In the genomic region with DNA sequence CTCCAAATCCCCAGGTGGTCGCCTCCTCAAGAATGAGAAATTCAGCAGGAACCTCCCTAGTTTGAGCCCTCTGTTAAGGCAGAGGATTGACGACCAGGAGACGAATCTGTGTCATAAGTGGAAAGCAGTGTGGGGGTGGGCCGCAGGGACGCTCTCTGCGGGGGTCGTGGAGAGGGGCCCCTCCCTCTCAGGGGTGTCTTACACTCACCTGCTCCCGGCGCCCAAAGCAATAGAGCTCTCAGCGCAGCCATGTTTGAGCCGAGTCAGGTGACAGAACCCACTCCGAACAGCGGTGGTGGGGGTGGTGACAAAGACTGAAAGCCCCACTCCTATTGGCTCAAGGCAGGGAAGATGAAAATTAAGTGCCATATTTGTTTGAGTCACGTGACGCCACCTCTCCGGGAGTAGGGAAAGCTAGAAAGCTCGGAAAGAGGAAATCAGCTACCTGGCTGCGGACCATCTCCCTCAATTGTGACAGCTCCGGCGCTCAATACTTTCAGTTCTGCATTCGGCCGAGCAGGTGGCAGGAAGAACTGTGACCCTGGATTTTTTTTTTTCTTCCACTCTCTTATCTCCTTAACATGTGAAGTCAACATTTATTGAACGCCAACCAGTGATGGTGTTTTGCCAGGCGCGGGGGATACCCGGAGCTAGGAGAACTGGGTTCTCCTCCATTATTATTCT, we compare ENCODE assay signal across 1 cellular context.
TF ChIP-seq lines count a peak whose summit lies in the region.

A gene (minus strand): TSS at position 265 of the 684 bp plus-strand sequence. CDS start 627 bp downstream, outside the sequence.

TF ChIP-seq in HepG2, 621 proteins besides CTCF, POLR2A, EP300 and RAD21 (continued from another document and continues in another):
- TF ChIP-seq, protein P1, sequence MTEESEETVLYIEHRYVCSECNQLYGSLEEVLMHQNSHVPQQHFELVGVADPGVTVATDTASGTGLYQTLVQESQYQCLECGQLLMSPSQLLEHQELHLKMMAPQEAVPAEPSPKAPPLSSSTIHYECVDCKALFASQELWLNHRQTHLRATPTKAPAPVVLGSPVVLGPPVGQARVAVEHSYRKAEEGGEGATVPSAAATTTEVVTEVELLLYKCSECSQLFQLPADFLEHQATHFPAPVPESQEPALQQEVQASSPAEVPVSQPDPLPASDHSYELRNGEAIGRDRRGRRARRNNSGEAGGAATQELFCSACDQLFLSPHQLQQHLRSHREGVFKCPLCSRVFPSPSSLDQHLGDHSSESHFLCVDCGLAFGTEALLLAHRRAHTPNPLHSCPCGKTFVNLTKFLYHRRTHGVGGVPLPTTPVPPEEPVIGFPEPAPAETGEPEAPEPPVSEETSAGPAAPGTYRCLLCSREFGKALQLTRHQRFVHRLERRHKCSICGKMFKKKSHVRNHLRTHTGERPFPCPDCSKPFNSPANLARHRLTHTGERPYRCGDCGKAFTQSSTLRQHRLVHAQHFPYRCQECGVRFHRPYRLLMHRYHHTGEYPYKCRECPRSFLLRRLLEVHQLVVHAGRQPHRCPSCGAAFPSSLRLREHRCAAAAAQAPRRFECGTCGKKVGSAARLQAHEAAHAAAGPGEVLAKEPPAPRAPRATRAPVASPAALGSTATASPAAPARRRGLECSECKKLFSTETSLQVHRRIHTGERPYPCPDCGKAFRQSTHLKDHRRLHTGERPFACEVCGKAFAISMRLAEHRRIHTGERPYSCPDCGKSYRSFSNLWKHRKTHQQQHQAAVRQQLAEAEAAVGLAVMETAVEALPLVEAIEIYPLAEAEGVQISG (CRISPR knock-in tag; IDR thresholded peaks at IDR 0.05): peak; percentile 64; the same call in 1 of the 2 replicates
- TF ChIP-seq SAP130 (CRISPR knock-in tag; IDR thresholded peaks at IDR 0.05; ENCODE audit: low read depth) (peak; percentile 97), CAMTA2 (CRISPR knock-in tag; IDR thresholded peaks at IDR 0.05; ENCODE audit: borderline replicate concordance) (no peak), ARID2 (CRISPR knock-in tag; IDR thresholded peaks at IDR 0.05; ENCODE audit: borderline replicate concordance) (no peak), PHF5A (CRISPR knock-in tag; IDR thresholded peaks at IDR 0.05; ENCODE audit: low read depth, unreplicated experiment) (no peak), CENPT (CRISPR knock-in tag; IDR thresholded peaks at IDR 0.05; ENCODE audit: low read depth) (no peak), ZMYM4 (CRISPR knock-in tag; IDR thresholded peaks at IDR 0.05) (peak; percentile 90; the same call in 1 of the 2 replicates), NCOR1 (IDR thresholded peaks at IDR 0.05; ENCODE audit: borderline replicate concordance, low read length) (no peak; the same call in 1 of the 2 replicates), KLF9 (CRISPR knock-in tag; IDR thresholded peaks at IDR 0.05; ENCODE audit: low read depth) (no peak), FOSL1 (CRISPR knock-in tag; IDR thresholded peaks at IDR 0.05; ENCODE audit: borderline replicate concordance) (no peak), REPIN1 (CRISPR knock-in tag; IDR thresholded peaks at IDR 0.05; ENCODE audit: borderline replicate concordance, low read depth) (no peak; the same call in 1 of the 2 replicates), ZKSCAN8 (CRISPR knock-in tag; IDR thresholded peaks at IDR 0.05; ENCODE audit: borderline replicate concordance) (0 out of 2 replicates have a peak, but pooled peaks have one; percentile 11), ZNF335 (CRISPR knock-in tag; IDR thresholded peaks at IDR 0.05) (0 out of 2 replicates have a peak, but pooled peaks have one; percentile 48), ZNF883 (CRISPR knock-in tag; IDR thresholded peaks at IDR 0.05; ENCODE audit: not compliant biosample characterization) (no peak), MATR3 (CRISPR knock-in tag; IDR thresholded peaks at IDR 0.05) (no peak), JUNB (CRISPR knock-in tag; IDR thresholded peaks at IDR 0.05; ENCODE audit: borderline replicate concordance) (no peak), NFKBIZ (CRISPR knock-in tag; IDR thresholded peaks at IDR 0.05) (no peak), ZNF563 (CRISPR knock-in tag; IDR thresholded peaks at IDR 0.05) (no peak), EZH2 (conservative IDR thresholded peaks at IDR 0.05; ENCODE audit: low read depth, low read length) (no peak), LCORL (IDR thresholded peaks at IDR 0.05) (0 out of 2 replicates have a peak, but pooled peaks have one; percentile 25), LCORL (CRISPR knock-in tag; IDR thresholded peaks at IDR 0.05) (no peak), ZNF557 (CRISPR knock-in tag; IDR thresholded peaks at IDR 0.05) (no peak), PPARG (CRISPR knock-in tag; conservative IDR thresholded peaks at IDR 0.05) (no peak), ZNF558 (CRISPR knock-in tag; IDR thresholded peaks at IDR 0.05; ENCODE audit: borderline replicate concordance) (no peak), RAD51 (IDR thresholded peaks at IDR 0.05; ENCODE audit: borderline replicate concordance) (peak; percentile 98), GFI1 (CRISPR knock-in tag; IDR thresholded peaks at IDR 0.05; ENCODE audit: borderline replicate concordance) (no peak), HNRNPL (IDR thresholded peaks at IDR 0.05; ENCODE audit: low read depth, low read length) (no peak), KDM5B (CRISPR knock-in tag; IDR thresholded peaks at IDR 0.05; ENCODE audit: borderline replicate concordance) (no peak; the same call in 1 of the 2 replicates), ZNF260 (CRISPR knock-in tag; IDR thresholded peaks at IDR 0.05; ENCODE audit: borderline replicate concordance, low read depth) (no peak), ELF3 (CRISPR knock-in tag; IDR thresholded peaks at IDR 0.05) (peak; percentile 84), ZNF251 (CRISPR knock-in tag; IDR thresholded peaks at IDR 0.05) (no peak), PHF8 (CRISPR knock-in tag; IDR thresholded peaks at IDR 0.05) (peak; percentile 73), SP2 (CRISPR knock-in tag; IDR thresholded peaks at IDR 0.05) (peak; percentile 58), TOE1 (CRISPR knock-in tag; IDR thresholded peaks at IDR 0.05) (no peak), ASH2L (IDR thresholded peaks at IDR 0.05; ENCODE audit: insufficient read length, low read depth, low read length) (peak; percentile 43), PTBP1 (IDR thresholded peaks at IDR 0.05; ENCODE audit: low read depth, low read length, poor library complexity, severe bottlenecking) (no peak), ZC3H4 (CRISPR knock-in tag; IDR thresholded peaks at IDR 0.05; ENCODE audit: borderline replicate concordance) (no peak), RFX5 (IDR thresholded peaks at IDR 0.05; ENCODE audit: low read depth, low read length) (peak; percentile 36; the same call in 1 of the 2 replicates), SATB2 (CRISPR knock-in tag; IDR thresholded peaks at IDR 0.05) (no peak), ZNF230 (CRISPR knock-in tag; IDR thresholded peaks at IDR 0.05) (no peak), NR3C1 (CRISPR knock-in tag; IDR thresholded peaks at IDR 0.05) (no peak)
- TF ChIP-seq, protein P2, sequence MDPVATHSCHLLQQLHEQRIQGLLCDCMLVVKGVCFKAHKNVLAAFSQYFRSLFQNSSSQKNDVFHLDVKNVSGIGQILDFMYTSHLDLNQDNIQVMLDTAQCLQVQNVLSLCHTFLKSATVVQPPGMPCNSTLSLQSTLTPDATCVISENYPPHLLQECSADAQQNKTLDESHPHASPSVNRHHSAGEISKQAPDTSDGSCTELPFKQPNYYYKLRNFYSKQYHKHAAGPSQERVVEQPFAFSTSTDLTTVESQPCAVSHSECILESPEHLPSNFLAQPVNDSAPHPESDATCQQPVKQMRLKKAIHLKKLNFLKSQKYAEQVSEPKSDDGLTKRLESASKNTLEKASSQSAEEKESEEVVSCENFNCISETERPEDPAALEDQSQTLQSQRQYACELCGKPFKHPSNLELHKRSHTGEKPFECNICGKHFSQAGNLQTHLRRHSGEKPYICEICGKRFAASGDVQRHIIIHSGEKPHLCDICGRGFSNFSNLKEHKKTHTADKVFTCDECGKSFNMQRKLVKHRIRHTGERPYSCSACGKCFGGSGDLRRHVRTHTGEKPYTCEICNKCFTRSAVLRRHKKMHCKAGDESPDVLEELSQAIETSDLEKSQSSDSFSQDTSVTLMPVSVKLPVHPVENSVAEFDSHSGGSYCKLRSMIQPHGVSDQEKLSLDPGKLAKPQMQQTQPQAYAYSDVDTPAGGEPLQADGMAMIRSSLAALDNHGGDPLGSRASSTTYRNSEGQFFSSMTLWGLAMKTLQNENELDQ (CRISPR knock-in tag; IDR thresholded peaks at IDR 0.05; ENCODE audit: borderline replicate concordance): no peak
- TF ChIP-seq, protein P3, sequence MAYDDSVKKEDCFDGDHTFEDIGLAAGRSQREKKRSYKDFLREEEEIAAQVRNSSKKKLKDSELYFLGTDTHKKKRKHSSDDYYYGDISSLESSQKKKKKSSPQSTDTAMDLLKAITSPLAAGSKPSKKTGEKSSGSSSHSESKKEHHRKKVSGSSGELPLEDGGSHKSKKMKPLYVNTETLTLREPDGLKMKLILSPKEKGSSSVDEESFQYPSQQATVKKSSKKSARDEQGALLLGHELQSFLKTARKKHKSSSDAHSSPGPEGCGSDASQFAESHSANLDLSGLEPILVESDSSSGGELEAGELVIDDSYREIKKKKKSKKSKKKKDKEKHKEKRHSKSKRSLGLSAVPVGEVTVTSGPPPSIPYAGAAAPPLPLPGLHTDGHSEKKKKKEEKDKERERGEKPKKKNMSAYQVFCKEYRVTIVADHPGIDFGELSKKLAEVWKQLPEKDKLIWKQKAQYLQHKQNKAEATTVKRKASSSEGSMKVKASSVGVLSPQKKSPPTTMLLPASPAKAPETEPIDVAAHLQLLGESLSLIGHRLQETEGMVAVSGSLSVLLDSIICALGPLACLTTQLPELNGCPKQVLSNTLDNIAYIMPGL (CRISPR knock-in tag; IDR thresholded peaks at IDR 0.05; ENCODE audit: borderline replicate concordance in 1 of 2, low read depth in 1 of 2): peak in 1 of 2 experiments; percentile 27; a peak in 1 of 4 replicates
- TF ChIP-seq, protein P4, sequence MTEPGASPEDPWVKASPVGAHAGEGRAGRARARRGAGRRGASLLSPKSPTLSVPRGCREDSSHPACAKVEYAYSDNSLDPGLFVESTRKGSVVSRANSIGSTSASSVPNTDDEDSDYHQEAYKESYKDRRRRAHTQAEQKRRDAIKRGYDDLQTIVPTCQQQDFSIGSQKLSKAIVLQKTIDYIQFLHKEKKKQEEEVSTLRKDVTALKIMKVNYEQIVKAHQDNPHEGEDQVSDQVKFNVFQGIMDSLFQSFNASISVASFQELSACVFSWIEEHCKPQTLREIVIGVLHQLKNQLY (CRISPR knock-in tag; IDR thresholded peaks at IDR 0.05): peak; percentile 42; the same call in 1 of the 2 replicates
- TF ChIP-seq, protein P5, sequence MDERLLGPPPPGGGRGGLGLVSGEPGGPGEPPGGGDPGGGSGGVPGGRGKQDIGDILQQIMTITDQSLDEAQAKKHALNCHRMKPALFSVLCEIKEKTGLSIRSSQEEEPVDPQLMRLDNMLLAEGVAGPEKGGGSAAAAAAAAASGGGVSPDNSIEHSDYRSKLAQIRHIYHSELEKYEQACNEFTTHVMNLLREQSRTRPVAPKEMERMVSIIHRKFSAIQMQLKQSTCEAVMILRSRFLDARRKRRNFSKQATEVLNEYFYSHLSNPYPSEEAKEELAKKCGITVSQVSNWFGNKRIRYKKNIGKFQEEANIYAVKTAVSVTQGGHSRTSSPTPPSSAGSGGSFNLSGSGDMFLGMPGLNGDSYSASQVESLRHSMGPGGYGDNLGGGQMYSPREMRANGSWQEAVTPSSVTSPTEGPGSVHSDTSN (CRISPR knock-in tag; IDR thresholded peaks at IDR 0.05): no peak
- TF ChIP-seq, protein P6, sequence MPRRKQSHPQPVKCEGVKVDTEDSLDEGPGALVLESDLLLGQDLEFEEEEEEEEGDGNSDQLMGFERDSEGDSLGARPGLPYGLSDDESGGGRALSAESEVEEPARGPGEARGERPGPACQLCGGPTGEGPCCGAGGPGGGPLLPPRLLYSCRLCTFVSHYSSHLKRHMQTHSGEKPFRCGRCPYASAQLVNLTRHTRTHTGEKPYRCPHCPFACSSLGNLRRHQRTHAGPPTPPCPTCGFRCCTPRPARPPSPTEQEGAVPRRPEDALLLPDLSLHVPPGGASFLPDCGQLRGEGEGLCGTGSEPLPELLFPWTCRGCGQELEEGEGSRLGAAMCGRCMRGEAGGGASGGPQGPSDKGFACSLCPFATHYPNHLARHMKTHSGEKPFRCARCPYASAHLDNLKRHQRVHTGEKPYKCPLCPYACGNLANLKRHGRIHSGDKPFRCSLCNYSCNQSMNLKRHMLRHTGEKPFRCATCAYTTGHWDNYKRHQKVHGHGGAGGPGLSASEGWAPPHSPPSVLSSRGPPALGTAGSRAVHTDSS (CRISPR knock-in tag; conservative IDR thresholded peaks at IDR 0.05): no peak
- TF ChIP-seq, protein P7, sequence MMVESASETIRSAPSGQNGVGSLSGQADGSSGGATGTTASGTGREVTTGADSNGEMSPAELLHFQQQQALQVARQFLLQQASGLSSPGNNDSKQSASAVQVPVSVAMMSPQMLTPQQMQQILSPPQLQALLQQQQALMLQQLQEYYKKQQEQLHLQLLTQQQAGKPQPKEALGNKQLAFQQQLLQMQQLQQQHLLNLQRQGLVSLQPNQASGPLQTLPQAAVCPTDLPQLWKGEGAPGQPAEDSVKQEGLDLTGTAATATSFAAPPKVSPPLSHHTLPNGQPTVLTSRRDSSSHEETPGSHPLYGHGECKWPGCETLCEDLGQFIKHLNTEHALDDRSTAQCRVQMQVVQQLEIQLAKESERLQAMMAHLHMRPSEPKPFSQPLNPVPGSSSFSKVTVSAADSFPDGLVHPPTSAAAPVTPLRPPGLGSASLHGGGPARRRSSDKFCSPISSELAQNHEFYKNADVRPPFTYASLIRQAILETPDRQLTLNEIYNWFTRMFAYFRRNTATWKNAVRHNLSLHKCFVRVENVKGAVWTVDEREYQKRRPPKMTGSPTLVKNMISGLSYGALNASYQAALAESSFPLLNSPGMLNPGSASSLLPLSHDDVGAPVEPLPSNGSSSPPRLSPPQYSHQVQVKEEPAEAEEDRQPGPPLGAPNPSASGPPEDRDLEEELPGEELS (CRISPR knock-in tag; IDR thresholded peaks at IDR 0.05): peak; percentile 34; the same call in 1 of the 2 replicates
- TF ChIP-seq, protein P8, sequence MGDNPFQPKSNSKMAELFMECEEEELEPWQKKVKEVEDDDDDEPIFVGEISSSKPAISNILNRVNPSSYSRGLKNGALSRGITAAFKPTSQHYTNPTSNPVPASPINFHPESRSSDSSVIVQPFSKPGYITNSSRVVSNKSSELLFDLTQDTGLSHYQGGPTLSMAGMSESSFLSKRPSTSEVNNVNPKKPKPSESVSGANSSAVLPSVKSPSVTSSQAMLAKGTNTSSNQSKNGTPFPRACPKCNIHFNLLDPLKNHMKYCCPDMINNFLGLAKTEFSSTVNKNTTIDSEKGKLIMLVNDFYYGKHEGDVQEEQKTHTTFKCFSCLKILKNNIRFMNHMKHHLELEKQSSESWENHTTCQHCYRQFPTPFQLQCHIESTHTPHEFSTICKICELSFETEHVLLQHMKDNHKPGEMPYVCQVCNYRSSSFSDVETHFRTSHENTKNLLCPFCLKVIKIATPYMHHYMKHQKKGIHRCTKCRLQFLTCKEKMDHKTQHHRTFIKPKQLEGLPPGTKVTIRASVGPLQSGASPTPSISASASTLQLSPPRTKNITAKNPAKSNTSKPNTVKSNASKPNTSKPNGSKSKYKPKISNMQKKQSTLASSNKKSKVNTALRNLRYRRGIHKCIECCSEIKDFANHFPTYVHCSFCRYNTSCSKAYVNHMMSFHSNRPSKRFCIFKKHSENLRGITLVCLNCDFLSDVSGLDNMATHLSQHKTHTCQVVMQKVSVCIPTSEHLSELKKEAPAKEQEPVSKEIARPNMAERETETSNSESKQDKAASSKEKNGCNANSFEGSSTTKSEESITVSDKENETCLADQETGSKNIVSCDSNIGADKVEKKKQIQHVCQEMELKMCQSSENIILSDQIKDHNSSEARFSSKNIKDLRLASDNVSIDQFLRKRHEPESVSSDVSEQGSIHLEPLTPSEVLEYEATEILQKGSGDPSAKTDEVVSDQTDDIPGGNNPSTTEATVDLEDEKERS (CRISPR knock-in tag; IDR thresholded peaks at IDR 0.05): 0 out of 2 replicates have a peak, but pooled peaks have one; percentile 77
- TF ChIP-seq, protein P9, sequence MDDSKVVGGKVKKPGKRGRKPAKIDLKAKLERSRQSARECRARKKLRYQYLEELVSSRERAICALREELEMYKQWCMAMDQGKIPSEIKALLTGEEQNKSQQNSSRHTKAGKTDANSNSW (CRISPR knock-in tag; IDR thresholded peaks at IDR 0.05; ENCODE audit: borderline replicate concordance): no peak
